In genomic region chr19:54190503-54190941, GRCh38 we compare ENCODE assay signal across 8 cellular contexts. TPM values are rescaled to one million over a fixed set of nuclear protein-coding genes. Genes with fewer than 3 reads are reported as not detected.
DNase-seq lines count a peak whose midpoint lies in the region; ATAC-seq lines count a peak whose summit lies in the region.

No MANE protein-coding gene starts in this region.

- peak; percentile 51 for ATAC-seq in HG03439 (IDR thresholded peaks at IDR 0.05; ENCODE audit: unreplicated experiment)

- DNase-seq in AG08396 (ENCODE audit: low spot score), result peak; percentile 91
- DNase-seq in GM19238 (ENCODE audit: insufficient read length, low spot score), result peak; percentile 77
- DNase-seq in NCI-H460 (ENCODE audit: extremely low read depth, low read depth), result peak; percentile 98
- peak; percentile 100 for DNase-seq in activated CD4-positive, alpha-beta T cell treated with anti-CD3 and anti-CD28 coated beads for 1 hour
- DNase-seq in cerebellar nuclear complex (lab: John Stamatoyannopoulos, UW), result peak; percentile 96 to 97
- peak; percentile 100 for DNase-seq in islet precursor cell
- DNase-seq in stimulated activated CD4-positive, alpha-beta T cell treated with anti-CD3 and anti-CD28 coated beads, Interleukin-12 subunit alpha, Interleukin-12 subunit beta, amount 100 ng/mL, for 24 hours (ENCODE audit: low read depth in 2 of 2), result peak; percentile 99 to 100

RNA-seq across cellular contexts. Expression of gene TSEN34, which starts 0.6 kb away (rescaled TPM):
- 27.3 and 38.4 TPM in 2 replicates for total RNA-seq in NCI-H460 (2014; rRNA removed; shearing (Covaris generic))
- polyA plus RNA-seq in NCI-H460 (2014; cell fraction: nucleus; rRNA removed), result 92.9 and 99.4 TPM in 2 replicates

RNA-seq across cellular contexts. Expression of gene MBOAT7, which starts 1.1 kb away (rescaled TPM):
- 27.5 and 28.9 TPM in 2 replicates for total RNA-seq in NCI-H460 (2014; rRNA removed; shearing (Covaris generic))
- polyA plus RNA-seq in NCI-H460 (2014; cell fraction: nucleus; rRNA removed), result 57.6 and 80.4 TPM in 2 replicates

RNA-seq across cellular contexts. Expression of gene RPS9, which starts 10.1 kb away (rescaled TPM):
- 2,109 and 2,437 TPM in 2 replicates for total RNA-seq in NCI-H460 (2014; rRNA removed; shearing (Covaris generic))
- 2,452 and 3,544 TPM in 2 replicates for polyA plus RNA-seq in NCI-H460 (2014; cell fraction: nucleus; rRNA removed)

RNA-seq across cellular contexts. Expression of gene TMC4, which starts 17.6 kb away (rescaled TPM):
- total RNA-seq in NCI-H460 (2014; rRNA removed; shearing (Covaris generic)), result 0.30 and 0.63 TPM in 2 replicates
- polyA plus RNA-seq in NCI-H460 (2014; cell fraction: nucleus; rRNA removed), result not detected in 2 replicates

RNA-seq across cellular contexts. Expression of gene LENG1, which starts 31.0 kb away (rescaled TPM):
- total RNA-seq in NCI-H460 (2014; rRNA removed; shearing (Covaris generic)), result 7.7 and 8.2 TPM in 2 replicates
- 3.3 and 11.4 TPM in 2 replicates for polyA plus RNA-seq in NCI-H460 (2014; cell fraction: nucleus; rRNA removed)

Comparison
In these comparisons a context has a peak if more than half of its experiments do, and no peak if none do; other contexts are left out.
1. Peak in every context shown above with its lines: DNase-seq and ATAC-seq.